Comparison of ENCODE assay signal across 1 cellular context in genomic region chr18:35497334-35498197, GRCh38.
TF ChIP-seq lines count a peak whose summit lies in the region.

A gene with protein sequence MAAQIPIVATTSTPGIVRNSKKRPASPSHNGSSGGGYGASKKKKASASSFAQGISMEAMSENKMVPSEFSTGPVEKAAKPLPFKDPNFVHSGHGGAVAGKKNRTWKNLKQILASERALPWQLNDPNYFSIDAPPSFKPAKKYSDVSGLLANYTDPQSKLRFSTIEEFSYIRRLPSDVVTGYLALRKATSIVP (minus strand): TSS chr18:35497960. CDS start chr18:35497874, 86 bp downstream.

TF ChIP-seq in HepG2, 621 proteins besides CTCF, POLR2A, EP300 and RAD21 (continued from another document and continues in another):
- peak; percentile 35; the same call in 1 of the 2 replicates for TF ChIP-seq MLX (CRISPR knock-in tag; IDR thresholded peaks at IDR 0.05)
- TF ChIP-seq, protein P1, sequence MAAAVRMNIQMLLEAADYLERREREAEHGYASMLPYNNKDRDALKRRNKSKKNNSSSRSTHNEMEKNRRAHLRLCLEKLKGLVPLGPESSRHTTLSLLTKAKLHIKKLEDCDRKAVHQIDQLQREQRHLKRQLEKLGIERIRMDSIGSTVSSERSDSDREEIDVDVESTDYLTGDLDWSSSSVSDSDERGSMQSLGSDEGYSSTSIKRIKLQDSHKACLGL (CRISPR knock-in tag; IDR thresholded peaks at IDR 0.05): peak; percentile 35; the same call in 1 of the 2 replicates
- TF ChIP-seq FOXC1 (CRISPR knock-in tag; IDR thresholded peaks at IDR 0.05; ENCODE audit: borderline replicate concordance): no peak; the same call in 1 of the 2 replicates
- TF ChIP-seq, protein P2, sequence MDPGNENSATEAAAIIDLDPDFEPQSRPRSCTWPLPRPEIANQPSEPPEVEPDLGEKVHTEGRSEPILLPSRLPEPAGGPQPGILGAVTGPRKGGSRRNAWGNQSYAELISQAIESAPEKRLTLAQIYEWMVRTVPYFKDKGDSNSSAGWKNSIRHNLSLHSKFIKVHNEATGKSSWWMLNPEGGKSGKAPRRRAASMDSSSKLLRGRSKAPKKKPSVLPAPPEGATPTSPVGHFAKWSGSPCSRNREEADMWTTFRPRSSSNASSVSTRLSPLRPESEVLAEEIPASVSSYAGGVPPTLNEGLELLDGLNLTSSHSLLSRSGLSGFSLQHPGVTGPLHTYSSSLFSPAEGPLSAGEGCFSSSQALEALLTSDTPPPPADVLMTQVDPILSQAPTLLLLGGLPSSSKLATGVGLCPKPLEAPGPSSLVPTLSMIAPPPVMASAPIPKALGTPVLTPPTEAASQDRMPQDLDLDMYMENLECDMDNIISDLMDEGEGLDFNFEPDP (CRISPR knock-in tag; conservative IDR thresholded peaks at IDR 0.05): no peak
- no peak for TF ChIP-seq ARNTL (CRISPR knock-in tag; IDR thresholded peaks at IDR 0.05)
- TF ChIP-seq RXRA (CRISPR knock-in tag; IDR thresholded peaks at IDR 0.05): peak; percentile 61
- no peak for TF ChIP-seq NFE2 (CRISPR knock-in tag; IDR thresholded peaks at IDR 0.05)
- no peak for TF ChIP-seq ZSCAN22 (CRISPR knock-in tag; IDR thresholded peaks at IDR 0.05)
- no peak for TF ChIP-seq RBAK (CRISPR knock-in tag; IDR thresholded peaks at IDR 0.05)
- TF ChIP-seq BHLHE40 (IDR thresholded peaks at IDR 0.05; ENCODE audit: low read length): peak; percentile 83
- TF ChIP-seq MXD4 (CRISPR knock-in tag; IDR thresholded peaks at IDR 0.05): 0 out of 2 replicates have a peak, but pooled peaks have one; percentile 54
- TF ChIP-seq, protein P3, sequence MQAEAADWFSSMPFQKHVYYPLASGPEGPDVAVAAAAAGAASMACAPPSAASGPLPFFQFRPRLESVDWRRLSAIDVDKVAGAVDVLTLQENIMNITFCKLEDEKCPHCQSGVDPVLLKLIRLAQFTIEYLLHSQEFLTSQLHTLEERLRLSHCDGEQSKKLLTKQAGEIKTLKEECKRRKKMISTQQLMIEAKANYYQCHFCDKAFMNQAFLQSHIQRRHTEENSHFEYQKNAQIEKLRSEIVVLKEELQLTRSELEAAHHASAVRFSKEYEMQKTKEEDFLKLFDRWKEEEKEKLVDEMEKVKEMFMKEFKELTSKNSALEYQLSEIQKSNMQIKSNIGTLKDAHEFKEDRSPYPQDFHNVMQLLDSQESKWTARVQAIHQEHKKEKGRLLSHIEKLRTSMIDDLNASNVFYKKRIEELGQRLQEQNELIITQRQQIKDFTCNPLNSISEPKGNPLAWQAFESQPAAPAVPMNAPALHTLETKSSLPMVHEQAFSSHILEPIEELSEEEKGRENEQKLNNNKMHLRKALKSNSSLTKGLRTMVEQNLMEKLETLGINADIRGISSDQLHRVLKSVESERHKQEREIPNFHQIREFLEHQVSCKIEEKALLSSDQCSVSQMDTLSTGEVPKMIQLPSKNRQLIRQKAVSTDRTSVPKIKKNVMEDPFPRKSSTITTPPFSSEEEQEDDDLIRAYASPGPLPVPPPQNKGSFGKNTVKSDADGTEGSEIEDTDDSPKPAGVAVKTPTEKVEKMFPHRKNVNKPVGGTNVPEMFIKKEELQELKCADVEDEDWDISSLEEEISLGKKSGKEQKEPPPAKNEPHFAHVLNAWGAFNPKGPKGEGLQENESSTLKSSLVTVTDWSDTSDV (CRISPR knock-in tag; IDR thresholded peaks at IDR 0.05): no peak; the same call in 1 of the 2 replicates
- 0 out of 2 replicates have a peak, but pooled peaks have one; percentile 69 for TF ChIP-seq ZNF841 (CRISPR knock-in tag; IDR thresholded peaks at IDR 0.05; ENCODE audit: borderline replicate concordance)
- no peak for TF ChIP-seq FIP1L1 (IDR thresholded peaks at IDR 0.05; ENCODE audit: borderline replicate concordance, insufficient read depth, low read depth, low read length)
- no peak for TF ChIP-seq ATRX (CRISPR knock-in tag; IDR thresholded peaks at IDR 0.05; ENCODE audit: borderline replicate concordance)
- peak; percentile 99 for TF ChIP-seq ELF4 (CRISPR knock-in tag; IDR thresholded peaks at IDR 0.05; ENCODE audit: borderline replicate concordance)
- no peak for TF ChIP-seq KAT2B (IDR thresholded peaks at IDR 0.05; ENCODE audit: borderline replicate concordance, low read depth, low read length)
- no peak for TF ChIP-seq CENPX (CRISPR knock-in tag; IDR thresholded peaks at IDR 0.05)
- TF ChIP-seq LCORL (IDR thresholded peaks at IDR 0.05): no peak
- peak; percentile 37; the same call in 1 of the 2 replicates for TF ChIP-seq LCORL (CRISPR knock-in tag; IDR thresholded peaks at IDR 0.05)
- TF ChIP-seq RFXAP (CRISPR knock-in tag; IDR thresholded peaks at IDR 0.05; ENCODE audit: borderline replicate concordance): 0 out of 2 replicates have a peak, but pooled peaks have one; percentile 34
- TF ChIP-seq MIXL1 (CRISPR knock-in tag; IDR thresholded peaks at IDR 0.05): peak; percentile 59; the same call in 1 of the 2 replicates
- peak; percentile 61 for TF ChIP-seq ZNF44 (CRISPR knock-in tag; IDR thresholded peaks at IDR 0.05)
- peak; percentile 78 for TF ChIP-seq TAF1 (CRISPR knock-in tag; IDR thresholded peaks at IDR 0.05)
- peak; percentile 87 for TF ChIP-seq ZFY (CRISPR knock-in tag; IDR thresholded peaks at IDR 0.05)
- TF ChIP-seq TOE1 (CRISPR knock-in tag; IDR thresholded peaks at IDR 0.05): peak; percentile 67; the same call in 1 of the 2 replicates
- TF ChIP-seq ARNT2 (CRISPR knock-in tag; IDR thresholded peaks at IDR 0.05; ENCODE audit: low read depth): peak; percentile 90; the same call in 1 of the 2 replicates
- 0 out of 2 replicates have a peak, but pooled peaks have one; percentile 38 for TF ChIP-seq CREB3 (CRISPR knock-in tag; IDR thresholded peaks at IDR 0.05)
- peak; percentile 75; the same call in 1 of the 2 replicates for TF ChIP-seq ZNF737 (CRISPR knock-in tag; IDR thresholded peaks at IDR 0.05; ENCODE audit: borderline replicate concordance)
- TF ChIP-seq, protein P4, sequence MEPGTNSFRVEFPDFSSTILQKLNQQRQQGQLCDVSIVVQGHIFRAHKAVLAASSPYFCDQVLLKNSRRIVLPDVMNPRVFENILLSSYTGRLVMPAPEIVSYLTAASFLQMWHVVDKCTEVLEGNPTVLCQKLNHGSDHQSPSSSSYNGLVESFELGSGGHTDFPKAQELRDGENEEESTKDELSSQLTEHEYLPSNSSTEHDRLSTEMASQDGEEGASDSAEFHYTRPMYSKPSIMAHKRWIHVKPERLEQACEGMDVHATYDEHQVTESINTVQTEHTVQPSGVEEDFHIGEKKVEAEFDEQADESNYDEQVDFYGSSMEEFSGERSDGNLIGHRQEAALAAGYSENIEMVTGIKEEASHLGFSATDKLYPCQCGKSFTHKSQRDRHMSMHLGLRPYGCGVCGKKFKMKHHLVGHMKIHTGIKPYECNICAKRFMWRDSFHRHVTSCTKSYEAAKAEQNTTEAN (CRISPR knock-in tag; conservative IDR thresholded peaks at IDR 0.05): 0 out of 2 replicates have a peak, but pooled peaks have one; percentile 34
- no peak for TF ChIP-seq ZNF367 (CRISPR knock-in tag; IDR thresholded peaks at IDR 0.05; ENCODE audit: borderline replicate concordance)
- peak; percentile 58 for TF ChIP-seq ZNF768 (CRISPR knock-in tag; IDR thresholded peaks at IDR 0.05)
- TF ChIP-seq GATAD1 (CRISPR knock-in tag; IDR thresholded peaks at IDR 0.05): peak; percentile 88; the same call in 1 of the 2 replicates
- TF ChIP-seq ZBTB25 (CRISPR knock-in tag; IDR thresholded peaks at IDR 0.05): no peak; the same call in none of the 2 replicates
- peak; percentile 51; the same call in 1 of the 2 replicates for TF ChIP-seq REL (CRISPR knock-in tag; conservative IDR thresholded peaks at IDR 0.05)
- TF ChIP-seq RELA (CRISPR knock-in tag; IDR thresholded peaks at IDR 0.05): peak; percentile 72; the same call in 1 of the 2 replicates
- peak; percentile 86 for TF ChIP-seq FOXK1 (CRISPR knock-in tag; IDR thresholded peaks at IDR 0.05; ENCODE audit: borderline replicate concordance, low read depth)
- TF ChIP-seq MAFG (CRISPR knock-in tag; IDR thresholded peaks at IDR 0.05): no peak
- peak; percentile 65; the same call in 2 of the 3 replicates for TF ChIP-seq MXI1 (IDR thresholded peaks at IDR 0.05; ENCODE audit: borderline replicate concordance, low read depth, low read length)
- no peak; the same call in 1 of the 2 replicates for TF ChIP-seq REXO4 (CRISPR knock-in tag; IDR thresholded peaks at IDR 0.05; ENCODE audit: borderline replicate concordance)
- TF ChIP-seq, protein P5, sequence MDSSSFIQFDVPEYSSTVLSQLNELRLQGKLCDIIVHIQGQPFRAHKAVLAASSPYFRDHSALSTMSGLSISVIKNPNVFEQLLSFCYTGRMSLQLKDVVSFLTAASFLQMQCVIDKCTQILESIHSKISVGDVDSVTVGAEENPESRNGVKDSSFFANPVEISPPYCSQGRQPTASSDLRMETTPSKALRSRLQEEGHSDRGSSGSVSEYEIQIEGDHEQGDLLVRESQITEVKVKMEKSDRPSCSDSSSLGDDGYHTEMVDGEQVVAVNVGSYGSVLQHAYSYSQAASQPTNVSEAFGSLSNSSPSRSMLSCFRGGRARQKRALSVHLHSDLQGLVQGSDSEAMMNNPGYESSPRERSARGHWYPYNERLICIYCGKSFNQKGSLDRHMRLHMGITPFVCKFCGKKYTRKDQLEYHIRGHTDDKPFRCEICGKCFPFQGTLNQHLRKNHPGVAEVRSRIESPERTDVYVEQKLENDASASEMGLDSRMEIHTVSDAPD (CRISPR knock-in tag; IDR thresholded peaks at IDR 0.05): no peak
- peak; percentile 81 for TF ChIP-seq IKZF5 (CRISPR knock-in tag; IDR thresholded peaks at IDR 0.05)
- TF ChIP-seq FOXM1 (CRISPR knock-in tag; IDR thresholded peaks at IDR 0.05): no peak
- no peak for TF ChIP-seq CCDC6 (CRISPR knock-in tag; IDR thresholded peaks at IDR 0.05)
- TF ChIP-seq NAIF1 (CRISPR knock-in tag; IDR thresholded peaks at IDR 0.05; ENCODE audit: borderline replicate concordance): peak; percentile 86
- TF ChIP-seq ZNF12 (CRISPR knock-in tag; IDR thresholded peaks at IDR 0.05): no peak; the same call in 1 of the 2 replicates
- TF ChIP-seq CHCHD3 (CRISPR knock-in tag; IDR thresholded peaks at IDR 0.05): no peak
- peak; percentile 95 for TF ChIP-seq ZNF670 (CRISPR knock-in tag; IDR thresholded peaks at IDR 0.05; ENCODE audit: borderline replicate concordance)
- TF ChIP-seq ATF7 (IDR thresholded peaks at IDR 0.05): no peak
- TF ChIP-seq ATF7 (CRISPR knock-in tag; IDR thresholded peaks at IDR 0.05): no peak
- TF ChIP-seq, protein P6, sequence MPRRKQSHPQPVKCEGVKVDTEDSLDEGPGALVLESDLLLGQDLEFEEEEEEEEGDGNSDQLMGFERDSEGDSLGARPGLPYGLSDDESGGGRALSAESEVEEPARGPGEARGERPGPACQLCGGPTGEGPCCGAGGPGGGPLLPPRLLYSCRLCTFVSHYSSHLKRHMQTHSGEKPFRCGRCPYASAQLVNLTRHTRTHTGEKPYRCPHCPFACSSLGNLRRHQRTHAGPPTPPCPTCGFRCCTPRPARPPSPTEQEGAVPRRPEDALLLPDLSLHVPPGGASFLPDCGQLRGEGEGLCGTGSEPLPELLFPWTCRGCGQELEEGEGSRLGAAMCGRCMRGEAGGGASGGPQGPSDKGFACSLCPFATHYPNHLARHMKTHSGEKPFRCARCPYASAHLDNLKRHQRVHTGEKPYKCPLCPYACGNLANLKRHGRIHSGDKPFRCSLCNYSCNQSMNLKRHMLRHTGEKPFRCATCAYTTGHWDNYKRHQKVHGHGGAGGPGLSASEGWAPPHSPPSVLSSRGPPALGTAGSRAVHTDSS (CRISPR knock-in tag; conservative IDR thresholded peaks at IDR 0.05): no peak
- peak; percentile 68 for TF ChIP-seq MTA1 (CRISPR knock-in tag; IDR thresholded peaks at IDR 0.05; ENCODE audit: borderline replicate concordance)
